In the genomic region with DNA sequence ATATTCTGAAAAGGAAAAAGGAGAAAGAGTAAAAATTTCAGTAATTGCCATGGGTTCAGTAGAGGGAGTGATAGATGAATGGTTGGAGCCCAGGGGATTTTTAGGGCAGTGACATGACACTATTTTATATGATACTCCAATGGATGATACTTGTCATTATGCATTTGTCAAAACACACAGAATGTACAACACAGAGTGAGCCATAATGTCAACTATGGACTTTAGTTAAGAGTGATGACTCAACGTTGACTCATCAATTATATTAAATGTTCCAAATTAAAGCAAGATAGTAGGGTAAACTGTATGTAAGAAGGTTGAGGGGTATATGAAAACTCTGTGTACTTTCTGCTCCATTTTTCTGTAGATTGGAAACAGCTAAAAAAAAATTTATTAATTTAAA, we compare ENCODE assay signal across 18 cellular contexts.
"Had no signal": no experiment of that assay in that cellular context is flagged by ENCODE, and none has a peak within 500 bp of the region (broad histone marks: within the 10 kb centered on the region; RNA-seq: fewer than 3 reads in every experiment).

No MANE protein-coding gene starts in this region.

- H3K27ac Mint-ChIP-seq: activated CD8-positive, alpha-beta memory T cell treated with anti-CD3 and anti-CD28 coated beads, Interleukin-2, amount 10 ng/mL, durations not matched to agents 7 days and 5 days; activated naive CD4-positive, alpha-beta T cell treated with anti-CD3 and anti-CD28 coated beads, Interleukin-2, amount 50 U/mL, for 72 hours; activated T-cell treated with anti-CD3 and anti-CD28 coated beads, Interleukin-2, amount 50 U/mL, for 24 hours; natural killer cell treated with Interleukin-12 subunit alpha and Interleukin-12 subunit beta and Interleukin-15 and Interleukin-18, amount 100 ng/mL, for 72 hours; progenitor cell of endocrine pancreas had no signal

- H3K36me3 Mint-ChIP-seq: activated CD8-positive, alpha-beta memory T cell treated with anti-CD3 and anti-CD28 coated beads, Interleukin-2, amount 10 ng/mL, durations not matched to agents 7 days and 5 days; activated naive CD4-positive, alpha-beta T cell treated with anti-CD3 and anti-CD28 coated beads, Interleukin-2, amount 50 U/mL, for 72 hours; natural killer cell treated with Interleukin-12 subunit alpha and Interleukin-12 subunit beta and Interleukin-15 and Interleukin-18, amount 100 ng/mL, for 72 hours had no signal

- H3K4me1 Mint-ChIP-seq: activated CD8-positive, alpha-beta memory T cell treated with anti-CD3 and anti-CD28 coated beads, Interleukin-2, amount 10 ng/mL, durations not matched to agents 7 days and 5 days had no signal

- H3K4me3 ChIP-seq: cardiac muscle cell, heart left ventricle, left ventricle myocardium inferior, stomach, thoracic aorta, uterus had no signal

- H3K27me3 Mint-ChIP-seq: activated CD8-positive, alpha-beta memory T cell treated with anti-CD3 and anti-CD28 coated beads, Interleukin-2, amount 10 ng/mL, durations not matched to agents 7 days and 5 days; activated T-cell treated with anti-CD3 and anti-CD28 coated beads, Interleukin-2, amount 50 U/mL, for 24 hours; natural killer cell treated with Interleukin-12 subunit alpha and Interleukin-12 subunit beta and Interleukin-15 and Interleukin-18, amount 100 ng/mL, for 72 hours; progenitor cell of endocrine pancreas had no signal

- DNase-seq: activated CD4-positive, alpha-beta T cell treated with anti-CD3 and anti-CD28 coated beads, Interleukin-2, amount 50 U/mL, for 48 hours; activated CD8-positive, alpha-beta memory T cell treated with anti-CD3 and anti-CD28 coated beads, Interleukin-2, amount 10 ng/mL, durations not matched to agents 7 days and 5 days; activated effector memory CD4-positive, alpha-beta T cell treated with anti-CD3 and anti-CD28 coated beads, Interleukin-2, amount 50 U/mL, for 16 hours; activated T-cell treated with anti-CD3 and anti-CD28 coated beads, Interleukin-2, amount 50 U/mL, for 24 hours; heart left ventricle; kidney; left ventricle myocardium inferior; mesenchymal stem cell; occipital lobe; right cardiac atrium; small intestine; stomach; uterus had no signal

- H3K4me3 Mint-ChIP-seq: activated CD8-positive, alpha-beta memory T cell treated with anti-CD3 and anti-CD28 coated beads, Interleukin-2, amount 10 ng/mL, durations not matched to agents 7 days and 5 days; activated T-cell treated with anti-CD3 and anti-CD28 coated beads, Interleukin-2, amount 50 U/mL, for 24 hours; natural killer cell treated with Interleukin-12 subunit alpha and Interleukin-12 subunit beta and Interleukin-15 and Interleukin-18, amount 100 ng/mL, for 72 hours had no signal

- H3K4me1 ChIP-seq: heart left ventricle, left ventricle myocardium inferior, stomach, uterus had no signal

- H3K36me3 ChIP-seq: cardiac muscle cell, heart left ventricle, left ventricle myocardium inferior, stomach, thoracic aorta, uterus had no signal

- H3K9me3 ChIP-seq: thoracic aorta, uterus had no signal

- H3K27ac ChIP-seq: cardiac muscle cell, heart left ventricle, left ventricle myocardium inferior, stomach, thoracic aorta, uterus had no signal

- H3K27me3 ChIP-seq: cardiac muscle cell, heart left ventricle, stomach, uterus had no signal
